In genomic region chr20:21632031-21632430, GRCh38 we compare ENCODE assay signal across 24 cellular contexts.
"Had no signal": no experiment of that assay in that cellular context is flagged by ENCODE, and none has a peak within 500 bp of the region (broad histone marks: within the 10 kb centered on the region; RNA-seq: fewer than 3 reads in every experiment).

No MANE protein-coding gene starts in this region.

- H3K36me3 ChIP-seq: ascending aorta had no signal

- H3K4me3 ChIP-seq: ascending aorta, body of pancreas had no signal

- H3K27ac ChIP-seq: ascending aorta, body of pancreas had no signal

- H3K4me1 ChIP-seq: ascending aorta, body of pancreas had no signal

- H3K9me3 ChIP-seq: ascending aorta, body of pancreas had no signal

- ATAC-seq: activated naive CD4-positive, alpha-beta T cell treated with anti-CD3 and anti-CD28 coated beads, Interleukin-2, amount 50 U/mL, for 72 hours; activated naive CD8-positive, alpha-beta T cell treated with anti-CD3 and anti-CD28 coated beads, Interleukin-2, amount 50 U/mL, for 24 hours; activated T-cell treated with anti-CD3 and anti-CD28 coated beads, Interleukin-2, amount 50 U/mL, for 4 hours; body of pancreas; PC-3; T-helper 17 cell had no signal

- DNase-seq: activated CD4-positive, alpha-beta memory T cell treated with anti-CD3 and anti-CD28 coated beads for 36 hours; activated CD4-positive, alpha-beta T cell treated with anti-CD3 and anti-CD28 coated beads, Interleukin-2, amount 10 ng/mL, durations not matched to agents 7 days and 5 days; activated CD4-positive, CD25-positive, alpha-beta regulatory T cell; activated CD8-positive, alpha-beta memory T cell treated with anti-CD3 and anti-CD28 coated beads for 24 hours; activated effector memory CD4-positive, alpha-beta T cell treated with anti-CD3 and anti-CD28 coated beads, Interleukin-2, amount 50 U/mL, for 16 hours; activated naive CD4-positive, alpha-beta T cell treated with Interleukin-2 at 50 U/mL for 16 hours; activated naive CD8-positive, alpha-beta T cell treated with anti-CD3 and anti-CD28 coated beads, Interleukin-2, amount 50 U/mL, for 24 hours; activated T-cell treated with anti-CD3 and anti-CD28 coated beads, Interleukin-2, amount 50 U/mL, for 4 hours; amniotic stem cell; central memory CD4-positive, alpha-beta T cell; Kasumi-1; NCI-H1048; NCI-H146; NCI-H187 treated with DMSO at 0.1 percent for 48 hours; NCI-H2081 treated with DMSO at 0.1 percent for 48 hours; NCI-H524 treated with DMSO at 0.1 percent for 48 hours; NCI-H774; PC-3; SHP77 treated with DMSO at 0.1 percent for 48 hours; T-helper 17 cell; T-helper 9 cell had no signal

- H3K27me3 ChIP-seq: ascending aorta, body of pancreas had no signal
